8 cellular contexts compared by ENCODE assay signal in genomic region chr12:122265433-122265832, GRCh38. TPM values are rescaled to one million over a fixed set of nuclear protein-coding genes. Genes with fewer than 3 reads are reported as not detected.
DNase-seq lines count a peak whose midpoint lies in the region; ATAC-seq and TF ChIP-seq lines count a peak whose summit lies in the region.

No MANE protein-coding gene starts in this region.

- peaks cover 7% of the 10 kb centered on the region for H3K27me3 Mint-ChIP-seq in T-helper 1 cell treated with Interleukin-12 subunit alpha and Interleukin-12 subunit beta and Interleukin-4 antibody, amounts not matched to agents 30 μg/mL and 1 μg/mL, for 36 hours (ENCODE audit: low read depth)

- H3K9me3 ChIP-seq in iPS DF 6.9 (ENCODE audit: control insufficient read depth, insufficient read depth, low read length) (no peaks in the 10 kb centered on the region), suprapubic skin (no peaks in the 10 kb centered on the region)

- H3K27ac Mint-ChIP-seq in T-helper 1 cell treated with Interleukin-12 subunit alpha and Interleukin-12 subunit beta and Interleukin-4 antibody, amounts not matched to agents 30 μg/mL and 1 μg/mL, for 36 hours, result peak overlapping the region; percentile 99

- WGBS in iPS DF 6.9 (ENCODE audit: insufficient coverage, insufficient read length), result no CpG with 5 or more reads among the region's 3 CpGs
- WGBS in suprapubic skin, result 37% methylated on average over 3 of the region's 3 CpGs

- no peak for ATAC-seq in HG02885 (IDR thresholded peaks at IDR 0.05; ENCODE audit: poor library complexity, unreplicated experiment)

- H3K27me3 ChIP-seq in iPS DF 6.9 (ENCODE audit: control insufficient read depth, insufficient read depth, low read length) (no peaks in the 10 kb centered on the region), suprapubic skin (no peaks in the 10 kb centered on the region)

- TF ChIP-seq EP300 in suprapubic skin (IDR thresholded peaks at IDR 0.05), result no peak

- DNase-seq in T-helper 1 cell (no peak), iPS DF 6.9 (ENCODE audit: low read depth, low spot score) (no peak), suprapubic skin (ENCODE audit: low spot score in 2 of 2) (no peak), NCI-H2196 treated with DMSO at 0.1 percent for 48 hours (lab: John Stamatoyannopoulos, UW; ENCODE audit: unreplicated experiment) (no peak), substantia nigra (lab: John Stamatoyannopoulos, UW) (no peak)

- no peak for TF ChIP-seq CTCF in WI38 (IDR thresholded peaks at IDR 0.05; ENCODE audit: low read depth, low read length)
- no peak for TF ChIP-seq CTCF in suprapubic skin (IDR thresholded peaks at IDR 0.05)

- H3K4me1 Mint-ChIP-seq in T-helper 1 cell treated with Interleukin-12 subunit alpha and Interleukin-12 subunit beta and Interleukin-4 antibody, amounts not matched to agents 30 μg/mL and 1 μg/mL, for 36 hours (ENCODE audit: low read depth), result peaks cover 19% of the 10 kb centered on the region

- H3K36me3 Mint-ChIP-seq in T-helper 1 cell treated with Interleukin-12 subunit alpha and Interleukin-12 subunit beta and Interleukin-4 antibody, amounts not matched to agents 30 μg/mL and 1 μg/mL, for 36 hours (ENCODE audit: low read depth), result peaks cover 21% of the 10 kb centered on the region

- H3K36me3 ChIP-seq in iPS DF 6.9 (ENCODE audit: control insufficient read depth, insufficient read depth, low read length) (no peaks in the 10 kb centered on the region; the same call in 1 of the 2 replicates), suprapubic skin (peaks cover 31% of the 10 kb centered on the region)

- H3K4me1 ChIP-seq in iPS DF 6.9 (ENCODE audit: control insufficient read depth, insufficient read depth, low read length) (no peaks in the 10 kb centered on the region), suprapubic skin (peaks cover 17% of the 10 kb centered on the region)

- TF ChIP-seq POLR2A in suprapubic skin (IDR thresholded peaks at IDR 0.05), result no peak

- H3K4me3 ChIP-seq in WI38 (ENCODE audit: low read depth, low read length), result peak overlapping the region; percentile 82
- H3K4me3 ChIP-seq in iPS DF 6.9 (ENCODE audit: low read length), result peak overlapping the region; percentile 86; the same call in 1 of the 2 replicates
- H3K4me3 ChIP-seq in suprapubic skin, result peak overlapping the region; percentile 58

- H3K27ac ChIP-seq in iPS DF 6.9 (ENCODE audit: low read length), result no peak overlapping the region
- H3K27ac ChIP-seq in suprapubic skin, result peak overlapping the region; percentile 78
- no peak overlapping the region for H3K27ac ChIP-seq in substantia nigra (ENCODE audit: low read depth, low read length, poor library complexity, severe bottlenecking)

- H3K4me3 Mint-ChIP-seq in T-helper 1 cell treated with Interleukin-12 subunit alpha and Interleukin-12 subunit beta and Interleukin-4 antibody, amounts not matched to agents 30 μg/mL and 1 μg/mL, for 36 hours, result peak overlapping the region; percentile 94

- no peaks in the 10 kb centered on the region for H3K9me3 Mint-ChIP-seq in T-helper 1 cell treated with Interleukin-12 subunit alpha and Interleukin-12 subunit beta and Interleukin-4 antibody, amounts not matched to agents 30 μg/mL and 1 μg/mL, for 36 hours

RNA-seq across cellular contexts. Expression of gene VPS33A, which starts 0.9 kb away (rescaled TPM):
- total RNA-seq in suprapubic skin, result 10 to 100 TPM; 13.6 to 19.4 (median 15.1) TPM

RNA-seq across cellular contexts. Expression of gene DIABLO, which starts 39.6 kb away (rescaled TPM):
- 10 to 100 TPM; 33.3 to 58.3 (median 53.3) TPM for total RNA-seq in suprapubic skin
